In the genomic region with DNA sequence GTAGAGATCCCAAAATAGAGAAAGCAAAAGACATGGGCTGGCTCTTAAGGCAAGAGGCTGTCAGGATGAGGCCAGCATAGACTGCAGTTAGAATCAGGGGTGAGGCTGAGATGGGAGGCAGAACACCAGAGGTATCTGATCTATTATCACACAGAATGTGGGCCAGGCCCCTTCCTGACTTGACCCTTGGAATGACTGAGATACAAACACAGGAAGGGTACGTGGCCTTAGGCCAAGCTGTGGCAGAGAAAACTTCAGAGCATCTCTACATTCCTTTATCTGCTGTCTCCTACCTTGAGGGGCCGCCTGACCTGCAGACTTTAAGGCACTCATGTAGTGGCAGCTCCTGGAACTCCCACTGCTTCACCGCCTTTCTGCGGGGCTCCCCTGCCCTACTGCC, we compare ENCODE assay signal across 12 cellular contexts. TPM values are rescaled to one million over a fixed set of nuclear protein-coding genes. Genes with fewer than 3 reads are reported as not detected.
DNase-seq lines count a peak whose midpoint lies in the region; FAIRE-seq and TF ChIP-seq lines count a peak whose summit lies in the region.
"Had no signal": no experiment of that assay in that cellular context is flagged by ENCODE, and none has a peak within 500 bp of the region (broad histone marks: within the 10 kb centered on the region; RNA-seq: fewer than 3 reads in every experiment).

No MANE protein-coding gene starts in this region.

- TF ChIP-seq CTCF in Loucy (conservative IDR thresholded peaks at IDR 0.05; ENCODE audit: low read length) (no peak), mammary epithelial cell (conservative IDR thresholded peaks at IDR 0.05 in 1 of 2, IDR thresholded peaks at IDR 0.05 in 1 of 2; ENCODE audit: extremely low read depth in 1 of 2, insufficient read depth in 1 of 2, low read depth in 1 of 2, low read length in 2 of 2) (no peak)

- in situ Hi-C loops in mammary epithelial cell (cut with MboI; ENCODE audit: low sequenced_read_pairs in 2 of 2), result no loop called here

- no peak overlapping the region for H3K56ac ChIP-seq in mesendoderm (ENCODE audit: low read length)

- no peak overlapping the region for H3K18ac ChIP-seq in mesendoderm (ENCODE audit: low read length)

- no peak overlapping the region for H3K4me2 ChIP-seq in Loucy (ENCODE audit: low read depth, low read length, poor library complexity, severe bottlenecking)
- no peak overlapping the region for H3K4me2 ChIP-seq in mammary epithelial cell (ENCODE audit: insufficient read depth, low read depth, low read length)
- no peak overlapping the region for H3K4me2 ChIP-seq in mesendoderm (ENCODE audit: low read length)

- H3K79me1 ChIP-seq in mesendoderm (ENCODE audit: low read length), result no peaks in the 10 kb centered on the region

- no peak overlapping the region for H4K8ac ChIP-seq in mesendoderm (ENCODE audit: low read depth, low read length)

- dilution Hi-C loops in mammary epithelial cell (cut with HindIII; ENCODE audit: low sequenced_read_pairs), result no loop called here

- H3K27ac ChIP-seq in mammary epithelial cell (ENCODE audit: insufficient read depth, low read depth, low read length), result no peak overlapping the region
- H3K27ac ChIP-seq in mesendoderm (ENCODE audit: low read depth, low read length), result no peak overlapping the region
- H3K27ac ChIP-seq in subcutaneous abdominal adipose tissue (ENCODE audit: low read depth, low read length), result peak overlapping the region; percentile 85

- DNase-seq in mammary epithelial cell (no peak), mesendoderm (peak; percentile 70), HTR-8/SVneo (ENCODE audit: insufficient read length, low spot score) (no peak), GOT3 (lab: John Stamatoyannopoulos, UW) (no peak), cerebellar cortex (ENCODE audit: low spot score) (no peak)
- DNase-seq in NK-92 treated with Interleukin-12 subunit alpha and Interleukin-12 subunit beta, amount 100 ng/mL, for 24 hours (lab: John Stamatoyannopoulos, UW), result no peak
- DNase-seq: activated CD4-positive, alpha-beta T cell treated with anti-CD3 and anti-CD28 coated beads, Interleukin-2, amount 50 U/mL, for 48 hours; MG63; midbrain had no signal

- H2BK5ac ChIP-seq in mesendoderm (ENCODE audit: low read length), result no peak overlapping the region

- no peak overlapping the region for H3K4ac ChIP-seq in mesendoderm (ENCODE audit: low read depth, low read length)

- 100% methylated on average over 3 of the region's 4 CpGs for WGBS in mammary epithelial cell (ENCODE audit: low coverage, missing lambda C conversion rate)
- WGBS in mesendoderm (ENCODE audit: extremely low coverage, insufficient coverage, low lambda C conversion rate), result no CpG with 5 or more reads among the region's 4 CpGs

- H2BK15ac ChIP-seq in mesendoderm (replicated peaks; ENCODE audit: low read depth), result no peak overlapping the region

- H3K27me3 ChIP-seq in Loucy (ENCODE audit: insufficient read depth, low read length, poor library complexity, severe bottlenecking) (no peaks in the 10 kb centered on the region), mammary epithelial cell (ENCODE audit: insufficient read depth, low read length) (no peaks in the 10 kb centered on the region), mesendoderm (ENCODE audit: insufficient read depth, low read length, poor library complexity) (no peaks in the 10 kb centered on the region), subcutaneous abdominal adipose tissue (ENCODE audit: control insufficient read depth in 5 of 5, insufficient read depth in 4 of 5, low read length in 5 of 5) (no peaks in the 10 kb centered on the region)
- H3K27me3 ChIP-seq: MG63 had no signal

- no peak overlapping the region for H2AK5ac ChIP-seq in mesendoderm (ENCODE audit: low read length)

- peak overlapping the region; percentile 84; the same call in 1 of the 2 replicates for H2AFZ ChIP-seq in Loucy (ENCODE audit: low read length)
- H2AFZ ChIP-seq in mammary epithelial cell (ENCODE audit: low read depth, low read length), result peak overlapping the region; percentile 87

- no peak for FAIRE-seq in HTR-8/SVneo (lab: Jason Lieb, UNC)
- FAIRE-seq: GM12878 had no signal

- H3K9ac ChIP-seq in Loucy (ENCODE audit: low read depth, low read length, poor library complexity, severe bottlenecking) (no peak overlapping the region), mammary epithelial cell (ENCODE audit: insufficient read depth, low read length) (no peak overlapping the region), mesendoderm (ENCODE audit: low read length) (no peak overlapping the region), subcutaneous abdominal adipose tissue (ENCODE audit: low read length in 5 of 5) (peak overlapping the region in 1 of 5 donors; percentile 27)

- CTCF ChIA-PET in mammary epithelial cell (lab: Charles Lee; ENCODE audit: low non-redundant PET), result no interaction called here

- H2BK120ac ChIP-seq in mesendoderm (ENCODE audit: low read depth, low read length), result no peak overlapping the region

- H3K4me3 ChIP-seq in Loucy (ENCODE audit: low read length, poor library complexity, severe bottlenecking), result no peak overlapping the region
- no peak overlapping the region for H3K4me3 ChIP-seq in mammary epithelial cell (replicated peaks in 1 of 3; ENCODE audit: insufficient read depth in 1 of 3, low read depth in 2 of 3, low read length in 3 of 3)
- H3K4me3 ChIP-seq in mesendoderm (ENCODE audit: low read length), result no peak overlapping the region
- H3K4me3 ChIP-seq in subcutaneous abdominal adipose tissue (ENCODE audit: low read depth in 1 of 5, low read length in 5 of 5), result peak overlapping the region in 1 of 5 donors; percentile 17
- H3K4me3 ChIP-seq: GM12878, MG63 had no signal

- H3K23ac ChIP-seq in mesendoderm (ENCODE audit: low read length), result no peak overlapping the region

- H3K9me2 ChIP-seq in Loucy (replicated peaks; ENCODE audit: low read depth, low read length), result no peaks in the 10 kb centered on the region

- H3K4me1 ChIP-seq in Loucy (ENCODE audit: insufficient read depth, low read length, poor library complexity, severe bottlenecking) (peaks cover 19% of the 10 kb centered on the region), mammary epithelial cell (ENCODE audit: insufficient read depth, low read length) (peaks cover 25% of the 10 kb centered on the region), mesendoderm (ENCODE audit: control insufficient read depth, low read depth, low read length) (peaks cover 7% of the 10 kb centered on the region), subcutaneous abdominal adipose tissue (ENCODE audit: control insufficient read depth in 5 of 5, insufficient read depth in 5 of 5, low read length in 5 of 5) (peaks cover 13 to 69% (median 63%) of the 10 kb centered on the region in 5 donors)

- H3K9me3 ChIP-seq in Loucy (ENCODE audit: insufficient read depth, low read depth, low read length), result no peaks in the 10 kb centered on the region
- no peaks in the 10 kb centered on the region for H3K9me3 ChIP-seq in mammary epithelial cell (replicated peaks; ENCODE audit: insufficient read depth, low read length)
- H3K9me3 ChIP-seq in subcutaneous abdominal adipose tissue (ENCODE audit: control insufficient read depth in 5 of 5, low read length in 5 of 5), result no peaks in the 10 kb centered on the region
- H3K9me3 ChIP-seq: MG63 had no signal

- no TSS peak for BruUV-seq in mammary epithelial cell (replicated peaks; lab: Mats Ljungman, UMichigan)

- no peak overlapping the region for H4K5ac ChIP-seq in mesendoderm (ENCODE audit: low read length)

- H3K36me3 ChIP-seq in Loucy (ENCODE audit: insufficient read depth, low read length) (no peaks in the 10 kb centered on the region), mammary epithelial cell (ENCODE audit: insufficient read depth, low read length) (no peaks in the 10 kb centered on the region), mesendoderm (ENCODE audit: control insufficient read depth, insufficient read depth, low read length) (no peaks in the 10 kb centered on the region), subcutaneous abdominal adipose tissue (ENCODE audit: control insufficient read depth in 5 of 5, insufficient read depth in 5 of 5, low read length in 5 of 5) (no peaks in the 10 kb centered on the region)
- H3K36me3 ChIP-seq: MG63 had no signal

- H4K20me1 ChIP-seq in Loucy (ENCODE audit: insufficient read depth, low read length, poor library complexity, severe bottlenecking) (no peaks in the 10 kb centered on the region), mammary epithelial cell (ENCODE audit: insufficient read depth, low read length) (no peaks in the 10 kb centered on the region)

- H3F3A ChIP-seq in Loucy (ENCODE audit: low read depth), result no peaks in the 10 kb centered on the region

- intact Hi-C loops in mammary epithelial cell (cut with micrococcal nuclease), result no loop called here

- H3K79me2 ChIP-seq in Loucy (ENCODE audit: insufficient read depth, low read length) (no peaks in the 10 kb centered on the region), mammary epithelial cell (ENCODE audit: insufficient read depth, low read length) (no peaks in the 10 kb centered on the region), mesendoderm (ENCODE audit: control insufficient read depth, insufficient read depth, low read length) (no peaks in the 10 kb centered on the region)

RNA-seq across cellular contexts. Expression of a gene that starts 28.4 kb away (rescaled TPM):
- 1 to 10 TPM; 3.0 to 3.9 TPM for total RNA-seq in mammary epithelial cell
- polyA plus RNA-seq in mammary epithelial cell, result 3.6 TPM
- not detected for polyA minus RNA-seq in mammary epithelial cell
- 1.1 TPM for polyA plus RNA-seq in mesendoderm (2013, experiment 1 of 2)
- polyA plus RNA-seq in mesendoderm (2013, experiment 2 of 2), result 0.99 TPM
